Comparison of ENCODE assay signal across 10 cellular contexts in the genomic region with DNA sequence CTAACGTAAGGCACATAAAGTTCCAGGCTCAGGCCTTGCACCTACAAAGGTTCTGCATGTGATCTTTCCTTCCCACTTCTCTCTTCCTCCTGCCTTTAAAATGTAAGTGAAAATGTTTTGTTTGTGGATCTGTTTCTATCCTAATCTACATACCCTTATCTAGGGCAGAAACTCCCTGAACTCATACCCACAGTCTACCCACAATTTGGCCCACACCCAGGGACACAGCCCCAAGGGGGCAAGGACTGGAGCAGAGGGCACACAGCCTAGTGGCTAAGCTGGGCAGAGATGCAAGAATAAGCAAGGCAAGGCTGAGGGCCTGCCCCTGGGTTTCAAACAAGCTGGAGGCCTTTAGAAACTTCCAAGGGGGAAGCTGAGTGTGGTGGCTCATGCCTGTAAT.
DNase-seq lines count a peak whose midpoint lies in the region; ATAC-seq and TF ChIP-seq lines count a peak whose summit lies in the region.
"Had no signal": no experiment of that assay in that cellular context is flagged by ENCODE, and none has a peak within 500 bp of the region (broad histone marks: within the 10 kb centered on the region; RNA-seq: fewer than 3 reads in every experiment).

No MANE protein-coding gene starts in this region.

- peak in 1 of 4 donors; percentile 23 for TF ChIP-seq EP300 in upper lobe of left lung (IDR thresholded peaks at IDR 0.05)

- H3K4me1 Mint-ChIP-seq in activated CD8-positive, alpha-beta T cell treated with anti-CD3 and anti-CD28 coated beads for 36 hours (ENCODE audit: low read depth) = peaks cover 26% of the 10 kb centered on the region
- peaks cover 30% of the 10 kb centered on the region for H3K4me1 Mint-ChIP-seq in activated CD8-positive, alpha-beta T cell treated with anti-CD3 and anti-CD28 coated beads, Interleukin-2, amount 10 ng/mL, durations not matched to agents 7 days and 5 days (ENCODE audit: low read depth)
- H3K4me1 Mint-ChIP-seq in mesothelial cell of epicardium = peaks cover 49% of the 10 kb centered on the region

- no peak overlapping the region for H3K4me3 Mint-ChIP-seq in activated CD8-positive, alpha-beta T cell treated with anti-CD3 and anti-CD28 coated beads for 36 hours
- H3K4me3 Mint-ChIP-seq in activated CD8-positive, alpha-beta T cell treated with anti-CD3 and anti-CD28 coated beads, Interleukin-2, amount 10 ng/mL, durations not matched to agents 7 days and 5 days = no peak overlapping the region
- H3K4me3 Mint-ChIP-seq in mesothelial cell of epicardium = no peak overlapping the region

- no peaks in the 10 kb centered on the region for H3K9me3 Mint-ChIP-seq in activated CD8-positive, alpha-beta T cell treated with anti-CD3 and anti-CD28 coated beads for 36 hours
- H3K9me3 Mint-ChIP-seq in activated CD8-positive, alpha-beta T cell treated with anti-CD3 and anti-CD28 coated beads, Interleukin-2, amount 10 ng/mL, durations not matched to agents 7 days and 5 days (ENCODE audit: insufficient read depth) = peaks cover 3% of the 10 kb centered on the region
- H3K9me3 Mint-ChIP-seq in mesothelial cell of epicardium = no peaks in the 10 kb centered on the region

- no peak for TF ChIP-seq POLR2A in upper lobe of left lung (IDR thresholded peaks at IDR 0.05)

- no peak for DNase-seq in activated CD8-positive, alpha-beta T cell treated with anti-CD3 and anti-CD28 coated beads for 36 hours
- DNase-seq in activated CD8-positive, alpha-beta T cell treated with anti-CD3 and anti-CD28 coated beads, Interleukin-2, amount 10 ng/mL, durations not matched to agents 7 days and 5 days = no peak
- DNase-seq in mesothelial cell of epicardium (ENCODE audit: low spot score in 2 of 2, unreplicated experiment in 2 of 2) (no peak), upper lobe of left lung (no peak), kidney tubule cell (ENCODE audit: low spot score) (no peak), RPMI8226 (no peak), NCI-H446 (lab: John Stamatoyannopoulos, UW) (no peak)
- DNase-seq: NCI-H2171 treated with DMSO at 0.1 percent for 48 hours had no signal

- H3K36me3 ChIP-seq in upper lobe of left lung = no peaks in the 10 kb centered on the region

- ATAC-seq in activated CD8-positive, alpha-beta T cell treated with anti-CD3 and anti-CD28 coated beads for 36 hours = no peak
- ATAC-seq in activated CD8-positive, alpha-beta T cell treated with anti-CD3 and anti-CD28 coated beads, Interleukin-2, amount 10 ng/mL, durations not matched to agents 7 days and 5 days = no peak
- peak in 1 of 2 donors; percentile 20 for ATAC-seq in upper lobe of left lung (ENCODE audit: low FRiP score in 2 of 2)

- H3K27me3 Mint-ChIP-seq in activated CD8-positive, alpha-beta T cell treated with anti-CD3 and anti-CD28 coated beads for 36 hours = no peaks in the 10 kb centered on the region
- no peaks in the 10 kb centered on the region for H3K27me3 Mint-ChIP-seq in activated CD8-positive, alpha-beta T cell treated with anti-CD3 and anti-CD28 coated beads, Interleukin-2, amount 10 ng/mL, durations not matched to agents 7 days and 5 days (ENCODE audit: low read depth)
- no peaks in the 10 kb centered on the region for H3K27me3 Mint-ChIP-seq in mesothelial cell of epicardium (ENCODE audit: low read depth)

- H3K36me3 Mint-ChIP-seq in activated CD8-positive, alpha-beta T cell treated with anti-CD3 and anti-CD28 coated beads for 36 hours (ENCODE audit: low read depth) = peaks cover 8% of the 10 kb centered on the region
- H3K36me3 Mint-ChIP-seq in activated CD8-positive, alpha-beta T cell treated with anti-CD3 and anti-CD28 coated beads, Interleukin-2, amount 10 ng/mL, durations not matched to agents 7 days and 5 days (ENCODE audit: low read depth) = peaks cover 15% of the 10 kb centered on the region
- no peaks in the 10 kb centered on the region for H3K36me3 Mint-ChIP-seq in mesothelial cell of epicardium

- WGBS in upper lobe of left lung, 2 donors = 84 to 86% methylated on average over 1 of the region's 1 CpG

- H3K27ac ChIP-seq in cingulate gyrus (ENCODE audit: low read depth, low read length) (peak overlapping the region; percentile 51), upper lobe of left lung (peak overlapping the region; percentile 70 to 86 (median 82))
- H3K27ac ChIP-seq: VCaP had no signal

- peak overlapping the region; percentile 4 for H3K27ac Mint-ChIP-seq in activated CD8-positive, alpha-beta T cell treated with anti-CD3 and anti-CD28 coated beads for 36 hours
- H3K27ac Mint-ChIP-seq in activated CD8-positive, alpha-beta T cell treated with anti-CD3 and anti-CD28 coated beads, Interleukin-2, amount 10 ng/mL, durations not matched to agents 7 days and 5 days = no peak overlapping the region
- peak overlapping the region; percentile 90 for H3K27ac Mint-ChIP-seq in mesothelial cell of epicardium

- no peaks in the 10 kb centered on the region for H3K27me3 ChIP-seq in upper lobe of left lung

- CTCF ChIA-PET in activated CD8-positive, alpha-beta T cell treated with anti-CD3 and anti-CD28 coated beads for 36 hours (lab: Charles Lee) = no interaction called here
- CTCF ChIA-PET in activated CD8-positive, alpha-beta T cell treated with anti-CD3 and anti-CD28 coated beads, Interleukin-2, amount 10 ng/mL, durations not matched to agents 7 days and 5 days (lab: Charles Lee) = no interaction called here

- intact Hi-C loops in activated CD8-positive, alpha-beta T cell treated with anti-CD3 and anti-CD28 coated beads for 36 hours (cut with micrococcal nuclease) = no loop called here

- peaks cover 50 to 66% (median 53%) of the 10 kb centered on the region in 4 donors for H3K4me1 ChIP-seq in upper lobe of left lung

- TF ChIP-seq CTCF in activated CD8-positive, alpha-beta T cell treated with anti-CD3 and anti-CD28 coated beads for 36 hours (IDR thresholded peaks at IDR 0.05) = no peak
- TF ChIP-seq CTCF in mesothelial cell of epicardium (IDR thresholded peaks at IDR 0.05; ENCODE audit: unreplicated experiment) = no peak
- TF ChIP-seq CTCF in upper lobe of left lung (IDR thresholded peaks at IDR 0.05) = no peak

- POLR2A ChIA-PET in activated CD8-positive, alpha-beta T cell treated with anti-CD3 and anti-CD28 coated beads for 36 hours (lab: Charles Lee) = interaction anchor here (1.4 kb wide), 1 partner anchor 133 kb away, joined by 4 read pairs; a partner anchor contains a TSS
- POLR2A ChIA-PET in activated CD8-positive, alpha-beta T cell treated with anti-CD3 and anti-CD28 coated beads, Interleukin-2, amount 10 ng/mL, durations not matched to agents 7 days and 5 days (lab: Charles Lee) = no interaction called here

- H3K9me3 ChIP-seq in upper lobe of left lung = peaks cover 0 to 8% (median 3%) of the 10 kb centered on the region in 4 donors

- no peak overlapping the region for H3K4me3 ChIP-seq in upper lobe of left lung
